In genomic region chr18:45818765-45819164, GRCh38 we compare ENCODE assay signal across 7 cellular contexts. TPM values are rescaled to one million over a fixed set of nuclear protein-coding genes. Genes with fewer than 3 reads are reported as not detected.
"Had no signal": no experiment of that assay in that cellular context is flagged by ENCODE, and none has a peak within 500 bp of the region (broad histone marks: within the 10 kb centered on the region; RNA-seq: fewer than 3 reads in every experiment).

No MANE protein-coding gene starts in this region.

RNA-seq across cellular contexts. Expression of gene SIGLEC15, which starts 6.7 kb away (rescaled TPM):
- total RNA-seq: activated CD8-positive, alpha-beta T cell treated with anti-CD3 and anti-CD28 coated beads for 36 hours; activated naive CD8-positive, alpha-beta T cell treated with anti-CD3 and anti-CD28 coated beads for 36 hours; activated T-cell treated with anti-CD3 and anti-CD28 coated beads, Interleukin-2, amount 50 U/mL, for 72 hours; activated T-helper 2 cell treated with anti-CD3 and anti-CD28 coated beads, Interferon-gamma antibody, Interleukin-2, Interleukin-4, amounts not matched to agents 10 μg/mL and 5 μg/mL and 100 μg/mL, durations not matched to agents 14 hours and 24 hours and 36 hours; cardiac muscle cell; Right ventricle myocardium inferior; T-helper 2 cell treated with Interferon-gamma antibody and Interleukin-4, amounts not matched to agents 100 ng/mL and 5 ng/mL, for 36 hours had no signal
